23 cellular contexts compared by ENCODE assay signal in genomic region chr1:181769846-181770245, GRCh38.
"Had no signal": no experiment of that assay in that cellular context is flagged by ENCODE, and none has a peak within 500 bp of the region (broad histone marks: within the 10 kb centered on the region; RNA-seq: fewer than 3 reads in every experiment).

No MANE protein-coding gene starts in this region.

- H3K27me3 ChIP-seq: neutrophil, pancreas, right lobe of liver, sigmoid colon, stomach, tibial nerve, upper lobe of left lung, vagina had no signal

- H3K9me3 ChIP-seq: neutrophil, pancreas, prostate gland, right lobe of liver, sigmoid colon, stomach, tibial nerve, upper lobe of left lung, vagina had no signal

- H3K9me3 Mint-ChIP-seq: natural killer cell; nephron; stimulated activated effector memory CD8-positive, alpha-beta T cell treated with anti-CD3 and anti-CD28 coated beads, Interleukin-12 subunit alpha, Interleukin-12 subunit beta, amount 100 ng/mL, for 72 hours; stimulated activated naive B cell treated with anti-CD40 and anti-IgM and Interleukin-4, amounts not matched to agents 10 μg/mL and 1 μg/mL and 100 μg/mL, for 72 hours; stimulated activated naive CD8-positive, alpha-beta T cell treated with anti-CD3 and anti-CD28 coated beads, Interleukin-15, Interleukin-2, amounts not matched to agents 100 ng/mL and 50 ng/mL, for 24 hours had no signal

- H3K27ac ChIP-seq: neutrophil, pancreas, prostate gland, right lobe of liver, sigmoid colon, stomach, tibial nerve, upper lobe of left lung, vagina had no signal

- DNase-seq: naive thymus-derived CD4-positive, alpha-beta T cell; natural killer cell; pancreas; right cardiac atrium; right lobe of liver; sigmoid colon; small intestine; stimulated activated CD4-positive, alpha-beta T cell treated with anti-CD3 and anti-CD28 coated beads, Interleukin-15, amount 100 ng/mL, for 24 hours; stimulated activated CD4-positive, alpha-beta T cell treated with anti-CD3 and anti-CD28 coated beads, Interleukin-2, amount 100 ng/mL, for 24 hours; stimulated activated CD4-positive, alpha-beta T cell treated with anti-CD3 and anti-CD28 coated beads, Interleukin-2, amount 100 ng/mL, for 48 hours; stimulated activated CD4-positive, alpha-beta T cell treated with anti-CD3 and anti-CD28 coated beads, Interleukin-4, amount 100 ng/mL, for 24 hours; stimulated activated naive B cell treated with anti-CD40 and anti-IgM and Interleukin-4, amounts not matched to agents 10 μg/mL and 1 μg/mL and 100 μg/mL, for 72 hours; stimulated activated naive CD4-positive, alpha-beta T cell treated with Interleukin-2 at 50 U/mL for 16 hours; stomach; trophoblast cell; upper lobe of left lung had no signal

- H3K4me1 Mint-ChIP-seq: natural killer cell; nephron; stimulated activated effector memory CD8-positive, alpha-beta T cell treated with anti-CD3 and anti-CD28 coated beads, Interleukin-12 subunit alpha, Interleukin-12 subunit beta, amount 100 ng/mL, for 72 hours; stimulated activated naive B cell treated with anti-CD40 and anti-IgM and Interleukin-4, amounts not matched to agents 10 μg/mL and 1 μg/mL and 100 μg/mL, for 72 hours had no signal

- H3K27ac Mint-ChIP-seq: naive thymus-derived CD4-positive, alpha-beta T cell; natural killer cell; nephron; stimulated activated effector memory CD8-positive, alpha-beta T cell treated with anti-CD3 and anti-CD28 coated beads, Interleukin-12 subunit alpha, Interleukin-12 subunit beta, amount 100 ng/mL, for 72 hours; stimulated activated naive B cell treated with anti-CD40 and anti-IgM and Interleukin-4, amounts not matched to agents 10 μg/mL and 1 μg/mL and 100 μg/mL, for 72 hours; stimulated activated naive CD8-positive, alpha-beta T cell treated with anti-CD3 and anti-CD28 coated beads, Interleukin-15, Interleukin-2, amounts not matched to agents 100 ng/mL and 50 ng/mL, for 24 hours had no signal

- ATAC-seq: naive thymus-derived CD4-positive, alpha-beta T cell; natural killer cell; pancreas; right cardiac atrium; right lobe of liver; stimulated activated effector memory CD8-positive, alpha-beta T cell treated with anti-CD3 and anti-CD28 coated beads, Interleukin-12 subunit alpha, Interleukin-12 subunit beta, amount 100 ng/mL, for 72 hours; stimulated activated naive B cell treated with anti-CD40 and anti-IgM and Interleukin-4, amounts not matched to agents 10 μg/mL and 1 μg/mL and 100 μg/mL, for 72 hours had no signal

- H3K4me1 ChIP-seq: pancreas, prostate gland, right lobe of liver, sigmoid colon, stomach, tibial nerve, upper lobe of left lung, vagina had no signal

- H3K4me3 Mint-ChIP-seq: naive thymus-derived CD4-positive, alpha-beta T cell; natural killer cell; nephron; stimulated activated effector memory CD8-positive, alpha-beta T cell treated with anti-CD3 and anti-CD28 coated beads, Interleukin-12 subunit alpha, Interleukin-12 subunit beta, amount 100 ng/mL, for 72 hours; stimulated activated naive B cell treated with anti-CD40 and anti-IgM and Interleukin-4, amounts not matched to agents 10 μg/mL and 1 μg/mL and 100 μg/mL, for 72 hours; stimulated activated naive CD8-positive, alpha-beta T cell treated with anti-CD3 and anti-CD28 coated beads, Interleukin-15, Interleukin-2, amounts not matched to agents 100 ng/mL and 50 ng/mL, for 24 hours had no signal

- H3K36me3 ChIP-seq: neutrophil, pancreas, prostate gland, right lobe of liver, sigmoid colon, stomach, tibial nerve, upper lobe of left lung, vagina had no signal

- H3K36me3 Mint-ChIP-seq: naive thymus-derived CD4-positive, alpha-beta T cell; natural killer cell; stimulated activated effector memory CD8-positive, alpha-beta T cell treated with anti-CD3 and anti-CD28 coated beads, Interleukin-12 subunit alpha, Interleukin-12 subunit beta, amount 100 ng/mL, for 72 hours; stimulated activated naive B cell treated with anti-CD40 and anti-IgM and Interleukin-4, amounts not matched to agents 10 μg/mL and 1 μg/mL and 100 μg/mL, for 72 hours had no signal

- H3K4me3 ChIP-seq: pancreas, prostate gland, right lobe of liver, sigmoid colon, stomach, tibial nerve, upper lobe of left lung, vagina had no signal
